1 cellular context compared by ENCODE assay signal in the genomic region with DNA sequence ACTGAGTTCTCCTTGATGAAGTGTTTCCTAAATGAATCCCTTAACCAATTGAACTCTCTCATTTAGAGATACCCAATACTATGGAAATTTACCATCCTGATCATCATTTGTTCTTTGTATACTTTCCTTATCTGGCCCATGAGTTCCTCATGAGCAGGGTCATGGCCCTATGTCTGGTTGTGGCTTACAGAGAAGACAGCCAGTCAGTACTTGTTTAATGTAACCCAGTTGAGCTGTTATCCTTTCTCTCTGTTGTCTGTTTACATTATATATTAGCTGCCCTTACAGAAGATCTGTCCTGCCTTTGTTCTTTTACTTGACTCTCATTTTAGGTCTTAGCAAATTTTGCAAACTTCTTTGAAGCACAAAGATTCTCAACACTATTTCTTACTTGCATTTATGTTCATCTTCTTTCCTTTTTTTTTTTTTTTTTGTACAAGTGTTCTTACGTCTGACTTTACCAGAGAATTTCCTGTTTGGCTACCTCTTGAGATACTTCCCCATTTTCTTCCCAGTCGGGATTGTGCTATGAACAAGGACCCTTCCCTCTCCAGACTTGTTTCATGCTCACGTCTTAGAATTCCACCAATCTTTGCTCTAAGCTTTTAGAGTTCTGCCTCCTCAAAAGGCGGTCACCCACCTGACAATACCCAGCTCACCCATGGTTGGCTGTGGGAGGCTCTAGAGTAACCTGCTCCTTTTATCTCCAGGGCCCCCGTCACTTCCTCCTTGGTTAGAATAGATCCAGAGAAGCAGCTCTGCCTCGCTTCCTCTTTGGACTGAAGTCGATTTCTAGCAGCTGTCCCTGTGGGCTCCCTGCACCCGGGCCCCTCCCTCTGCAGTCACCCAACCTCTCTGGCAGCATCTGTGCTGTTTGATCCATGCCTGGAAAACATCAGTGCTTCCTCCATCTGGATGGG.
TF ChIP-seq lines count a peak whose summit lies in the region.

No MANE protein-coding gene starts in this region.

TF ChIP-seq in GM23338, 12 proteins besides CTCF, POLR2A, EP300 and RAD21 (continued from another document):
- TF ChIP-seq, protein P1, sequence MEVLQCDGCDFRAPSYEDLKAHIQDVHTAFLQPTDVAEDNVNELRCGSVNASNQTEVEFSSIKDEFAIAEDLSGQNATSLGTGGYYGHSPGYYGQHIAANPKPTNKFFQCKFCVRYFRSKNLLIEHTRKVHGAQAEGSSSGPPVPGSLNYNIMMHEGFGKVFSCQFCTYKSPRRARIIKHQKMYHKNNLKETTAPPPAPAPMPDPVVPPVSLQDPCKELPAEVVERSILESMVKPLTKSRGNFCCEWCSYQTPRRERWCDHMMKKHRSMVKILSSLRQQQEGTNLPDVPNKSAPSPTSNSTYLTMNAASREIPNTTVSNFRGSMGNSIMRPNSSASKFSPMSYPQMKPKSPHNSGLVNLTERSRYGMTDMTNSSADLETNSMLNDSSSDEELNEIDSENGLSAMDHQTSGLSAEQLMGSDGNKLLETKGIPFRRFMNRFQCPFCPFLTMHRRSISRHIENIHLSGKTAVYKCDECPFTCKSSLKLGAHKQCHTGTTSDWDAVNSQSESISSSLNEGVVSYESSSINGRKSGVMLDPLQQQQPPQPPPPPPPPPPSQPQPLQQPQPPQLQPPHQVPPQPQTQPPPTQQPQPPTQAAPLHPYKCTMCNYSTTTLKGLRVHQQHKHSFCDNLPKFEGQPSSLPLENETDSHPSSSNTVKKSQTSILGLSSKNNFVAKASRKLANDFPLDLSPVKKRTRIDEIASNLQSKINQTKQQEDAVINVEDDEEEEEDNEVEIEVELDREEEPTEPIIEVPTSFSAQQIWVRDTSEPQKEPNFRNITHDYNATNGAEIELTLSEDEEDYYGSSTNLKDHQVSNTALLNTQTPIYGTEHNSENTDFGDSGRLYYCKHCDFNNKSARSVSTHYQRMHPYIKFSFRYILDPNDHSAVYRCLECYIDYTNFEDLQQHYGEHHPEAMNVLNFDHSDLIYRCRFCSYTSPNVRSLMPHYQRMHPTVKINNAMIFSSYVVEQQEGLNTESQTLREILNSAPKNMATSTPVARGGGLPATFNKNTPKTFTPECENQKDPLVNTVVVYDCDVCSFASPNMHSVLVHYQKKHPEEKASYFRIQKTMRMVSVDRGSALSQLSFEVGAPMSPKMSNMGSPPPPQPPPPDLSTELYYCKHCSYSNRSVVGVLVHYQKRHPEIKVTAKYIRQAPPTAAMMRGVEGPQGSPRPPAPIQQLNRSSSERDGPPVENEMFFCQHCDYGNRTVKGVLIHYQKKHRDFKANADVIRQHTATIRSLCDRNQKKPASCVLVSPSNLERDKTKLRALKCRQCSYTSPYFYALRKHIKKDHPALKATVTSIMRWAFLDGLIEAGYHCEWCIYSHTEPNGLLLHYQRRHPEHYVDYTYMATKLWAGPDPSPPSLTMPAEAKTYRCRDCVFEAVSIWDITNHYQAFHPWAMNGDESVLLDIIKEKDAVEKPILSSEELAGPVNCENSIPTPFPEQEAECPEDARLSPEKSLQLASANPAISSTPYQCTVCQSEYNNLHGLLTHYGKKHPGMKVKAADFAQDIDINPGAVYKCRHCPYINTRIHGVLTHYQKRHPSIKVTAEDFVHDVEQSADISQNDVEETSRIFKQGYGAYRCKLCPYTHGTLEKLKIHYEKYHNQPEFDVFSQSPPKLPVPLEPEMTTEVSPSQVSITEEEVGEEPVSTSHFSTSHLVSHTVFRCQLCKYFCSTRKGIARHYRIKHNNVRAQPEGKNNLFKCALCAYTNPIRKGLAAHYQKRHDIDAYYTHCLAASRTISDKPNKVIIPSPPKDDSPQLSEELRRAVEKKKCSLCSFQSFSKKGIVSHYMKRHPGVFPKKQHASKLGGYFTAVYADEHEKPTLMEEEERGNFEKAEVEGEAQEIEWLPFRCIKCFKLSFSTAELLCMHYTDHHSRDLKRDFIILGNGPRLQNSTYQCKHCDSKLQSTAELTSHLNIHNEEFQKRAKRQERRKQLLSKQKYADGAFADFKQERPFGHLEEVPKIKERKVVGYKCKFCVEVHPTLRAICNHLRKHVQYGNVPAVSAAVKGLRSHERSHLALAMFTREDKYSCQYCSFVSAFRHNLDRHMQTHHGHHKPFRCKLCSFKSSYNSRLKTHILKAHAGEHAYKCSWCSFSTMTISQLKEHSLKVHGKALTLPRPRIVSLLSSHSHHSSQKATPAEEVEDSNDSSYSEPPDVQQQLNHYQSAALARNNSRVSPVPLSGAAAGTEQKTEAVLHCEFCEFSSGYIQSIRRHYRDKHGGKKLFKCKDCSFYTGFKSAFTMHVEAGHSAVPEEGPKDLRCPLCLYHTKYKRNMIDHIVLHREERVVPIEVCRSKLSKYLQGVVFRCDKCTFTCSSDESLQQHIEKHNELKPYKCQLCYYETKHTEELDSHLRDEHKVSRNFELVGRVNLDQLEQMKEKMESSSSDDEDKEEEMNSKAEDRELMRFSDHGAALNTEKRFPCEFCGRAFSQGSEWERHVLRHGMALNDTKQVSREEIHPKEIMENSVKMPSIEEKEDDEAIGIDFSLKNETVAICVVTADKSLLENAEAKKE (CRISPR knock-in tag; IDR thresholded peaks at IDR 0.05) = no peak
- no peak for TF ChIP-seq ZNF331 (CRISPR knock-in tag; IDR thresholded peaks at IDR 0.05; ENCODE audit: low read depth)
